In genomic region chr10:73780966-73781365, GRCh38 we compare ENCODE assay signal across 8 cellular contexts. TPM values are rescaled to one million over a fixed set of nuclear protein-coding genes. Genes with fewer than 3 reads are reported as not detected.
DNase-seq lines count a peak whose midpoint lies in the region; ATAC-seq lines count a peak whose summit lies in the region.

No MANE protein-coding gene starts in this region.

- H3K9me3 Mint-ChIP-seq in activated CD4-positive, alpha-beta T cell treated with anti-CD3 and anti-CD28 coated beads, Interleukin-2, amount 10 ng/mL, durations not matched to agents 7 days and 5 days: no peaks in the 10 kb centered on the region
- no peaks in the 10 kb centered on the region for H3K9me3 Mint-ChIP-seq in activated naive CD8-positive, alpha-beta T cell (ENCODE audit: low read depth)

- 46% methylated on average over 11 of the region's 11 CpGs for WGBS in thymus

- peak overlapping the region; percentile 99 for H3K4me3 Mint-ChIP-seq in activated CD4-positive, alpha-beta T cell treated with anti-CD3 and anti-CD28 coated beads, Interleukin-2, amount 10 ng/mL, durations not matched to agents 7 days and 5 days
- H3K4me3 Mint-ChIP-seq in activated naive CD8-positive, alpha-beta T cell: peak overlapping the region; percentile 100

- DNase-seq in activated CD4-positive, alpha-beta T cell treated with anti-CD3 and anti-CD28 coated beads, Interleukin-2, amount 10 ng/mL, durations not matched to agents 7 days and 5 days: no peak
- DNase-seq in activated CD4-positive, alpha-beta T cell treated with anti-CD3 and anti-CD28 coated beads for 48 hours: no peak
- DNase-seq in left kidney (ENCODE audit: low read depth, low spot score) (peak; percentile 18), iPS-NIHi11 (ENCODE audit: low spot score) (no peak)
- no peak for DNase-seq in stimulated activated CD4-positive, alpha-beta T cell treated with anti-CD3 and anti-CD28 coated beads, Interleukin-15, amount 100 ng/mL, for 24 hours

- peaks cover 26% of the 10 kb centered on the region for H3K36me3 Mint-ChIP-seq in activated CD4-positive, alpha-beta T cell treated with anti-CD3 and anti-CD28 coated beads, Interleukin-2, amount 10 ng/mL, durations not matched to agents 7 days and 5 days (ENCODE audit: low read depth)
- peaks cover 5% of the 10 kb centered on the region for H3K36me3 Mint-ChIP-seq in activated naive CD8-positive, alpha-beta T cell

- no peak for ATAC-seq in GM19452 (IDR thresholded peaks at IDR 0.05; ENCODE audit: unreplicated experiment)

- peak overlapping the region; percentile 83 for H3K4me3 ChIP-seq in thymus (ENCODE audit: low read length)

- POLR2A ChIA-PET in activated CD4-positive, alpha-beta T cell treated with anti-CD3 and anti-CD28 coated beads, Interleukin-2, amount 10 ng/mL, durations not matched to agents 7 days and 5 days (lab: Charles Lee): interaction anchor here (1.3 to 2.1 kb wide), 2 partner anchors 8 to 22 kb away, joined by 3 to 9 read pairs; a partner anchor contains a TSS

- CTCF ChIA-PET in activated CD4-positive, alpha-beta T cell treated with anti-CD3 and anti-CD28 coated beads, Interleukin-2, amount 10 ng/mL, durations not matched to agents 7 days and 5 days (lab: Charles Lee): interaction anchor here (0.6 to 11.8 kb wide), 7 partner anchors 12 to 247 kb away, joined by 3 to 103 read pairs (median 4); a partner anchor contains a TSS

- peaks cover 12% of the 10 kb centered on the region for H3K4me1 ChIP-seq in thymus (ENCODE audit: control insufficient read depth, insufficient read depth, low read length)

- peak overlapping the region; percentile 98 for H3K27ac Mint-ChIP-seq in activated CD4-positive, alpha-beta T cell treated with anti-CD3 and anti-CD28 coated beads, Interleukin-2, amount 10 ng/mL, durations not matched to agents 7 days and 5 days
- H3K27ac Mint-ChIP-seq in activated naive CD8-positive, alpha-beta T cell: peak overlapping the region; percentile 99

- peaks cover 58% of the 10 kb centered on the region for H3K4me1 Mint-ChIP-seq in activated CD4-positive, alpha-beta T cell treated with anti-CD3 and anti-CD28 coated beads, Interleukin-2, amount 10 ng/mL, durations not matched to agents 7 days and 5 days
- H3K4me1 Mint-ChIP-seq in activated naive CD8-positive, alpha-beta T cell (ENCODE audit: low read depth): peaks cover 46% of the 10 kb centered on the region

- H3K9me3 ChIP-seq in thymus (ENCODE audit: control insufficient read depth): no peaks in the 10 kb centered on the region

- no peak overlapping the region for H3K27ac ChIP-seq in thymus (ENCODE audit: low read depth)

- H3K27me3 ChIP-seq in thymus (ENCODE audit: control insufficient read depth, insufficient read depth): no peaks in the 10 kb centered on the region

- peaks cover 4% of the 10 kb centered on the region for H3K36me3 ChIP-seq in thymus (ENCODE audit: control insufficient read depth, insufficient read depth)

- H3K27me3 Mint-ChIP-seq in activated CD4-positive, alpha-beta T cell treated with anti-CD3 and anti-CD28 coated beads, Interleukin-2, amount 10 ng/mL, durations not matched to agents 7 days and 5 days: no peaks in the 10 kb centered on the region
- no peaks in the 10 kb centered on the region for H3K27me3 Mint-ChIP-seq in activated naive CD8-positive, alpha-beta T cell

RNA-seq across cellular contexts. Expression of gene CHCHD1, which starts 0.9 kb away (rescaled TPM):
- 10 to 100 TPM; 22.3 to 27.4 TPM for total RNA-seq in activated CD4-positive, alpha-beta T cell treated with anti-CD3 and anti-CD28 coated beads, Interleukin-2, amount 10 ng/mL, durations not matched to agents 7 days and 5 days
- polyA plus RNA-seq in thymus: 78.2 TPM

RNA-seq across cellular contexts. Expression of gene ZSWIM8, which starts 4.4 kb away (rescaled TPM):
- total RNA-seq in activated CD4-positive, alpha-beta T cell treated with anti-CD3 and anti-CD28 coated beads, Interleukin-2, amount 10 ng/mL, durations not matched to agents 7 days and 5 days: 10 to 100 TPM; 79.2 to 87.3 TPM
- 106 TPM for polyA plus RNA-seq in thymus

RNA-seq across cellular contexts. Expression of gene NDST2, which starts 30.4 kb away (rescaled TPM):
- total RNA-seq in activated CD4-positive, alpha-beta T cell treated with anti-CD3 and anti-CD28 coated beads, Interleukin-2, amount 10 ng/mL, durations not matched to agents 7 days and 5 days: 10 to 100 TPM; 53.0 to 61.8 TPM
- polyA plus RNA-seq in thymus: 21.2 TPM

RNA-seq across cellular contexts. Expression of gene SEC24C, which starts 36.8 kb away (rescaled TPM):
- total RNA-seq in activated CD4-positive, alpha-beta T cell treated with anti-CD3 and anti-CD28 coated beads, Interleukin-2, amount 10 ng/mL, durations not matched to agents 7 days and 5 days: 10 to 100 TPM; 93.1 to 93.2 TPM
- polyA plus RNA-seq in thymus: 31.4 TPM
